Comparison of ENCODE assay signal across 20 cellular contexts in genomic region chr10:60456053-60456452, GRCh38.
A peak's percentile ranks its signal among the peaks of the same experiment; 100 is the strongest.
DNase-seq lines count a peak whose midpoint lies in the region; ATAC-seq, FAIRE-seq and TF ChIP-seq lines count a peak whose summit lies in the region.
"Had no signal": no experiment of that assay in that cellular context is flagged by ENCODE, and none has a peak within 500 bp of the region (broad histone marks: within the 10 kb centered on the region; RNA-seq: fewer than 3 reads in every experiment).

No MANE protein-coding gene starts in this region.

- H3K36me3 Mint-ChIP-seq in HFFc6 (ENCODE audit: low read depth) = no peaks in the 10 kb centered on the region

- H3K9me3 ChIP-seq in BE2C = no peaks in the 10 kb centered on the region
- no peaks in the 10 kb centered on the region for H3K9me3 ChIP-seq in K562 (replicated peaks; ENCODE audit: control insufficient read depth, insufficient read depth, low read depth, low read length)
- H3K9me3 ChIP-seq in aorta (ENCODE audit: control insufficient read depth, low read length) = no peaks in the 10 kb centered on the region
- H3K9me3 ChIP-seq: left ventricle myocardium inferior, Peyer's patch had no signal

- H3K4me1 ChIP-seq in BE2C (no peaks in the 10 kb centered on the region; the same call in 1 of the 2 replicates), K562 (replicated peaks in 1 of 2; ENCODE audit: control insufficient read depth in 2 of 2, insufficient read depth in 2 of 2, low read length in 2 of 2) (no peaks in the 10 kb centered on the region), aorta (ENCODE audit: control insufficient read depth in 1 of 2, insufficient read depth in 2 of 2, low read length in 2 of 2) (no peaks in the 10 kb centered on the region)
- H3K4me1 ChIP-seq: Peyer's patch had no signal

- BruUV-seq in K562 (replicated peaks; lab: Mats Ljungman, UMichigan) = no TSS peak

- 1% methylated on average over 4 of the region's 4 CpGs for WGBS in K562 (ENCODE audit: insufficient coverage, low coverage, missing lambda C conversion rate)
- WGBS in aorta, 2 donors = 89 to 90% methylated on average over 4 of the region's 4 CpGs

- H3K9ac ChIP-seq in K562 (ENCODE audit: insufficient read depth in 1 of 2, low read depth in 2 of 2, low read length in 2 of 2) = no peak overlapping the region
- H3K9ac ChIP-seq: KMS-11 had no signal

- H3K27me3 Mint-ChIP-seq in HFFc6 (ENCODE audit: insufficient read depth) = peaks cover 4% of the 10 kb centered on the region

- no peaks in the 10 kb centered on the region for H3K79me2 ChIP-seq in K562 (ENCODE audit: control insufficient read depth, insufficient read depth, low read length)

- H3K36me3 ChIP-seq in BE2C (no peaks in the 10 kb centered on the region), K562 (ENCODE audit: control insufficient read depth, insufficient read depth, low read length) (no peaks in the 10 kb centered on the region), aorta (ENCODE audit: control insufficient read depth in 1 of 2, insufficient read depth in 2 of 2, low read length in 1 of 2) (no peaks in the 10 kb centered on the region)
- H3K36me3 ChIP-seq: left ventricle myocardium inferior, Peyer's patch had no signal

- DNase-seq in BE2C = no peak
- peak; percentile 18 for DNase-seq in HFFc6
- DNase-seq in K562 (ENCODE audit: extremely low read depth in 1 of 4, low spot score in 3 of 4) = peak in 2 of 4 experiments; percentile 27 to 34
- DNase-seq in iPS-NIHi7 (ENCODE audit: extremely low spot score) = peak; percentile 71
- DNase-seq in GM10266 (ENCODE audit: extremely low spot score) = no peak
- DNase-seq in coronary artery (ENCODE audit: low spot score) = no peak
- no peak for DNase-seq in aorta
- DNase-seq: activated CD4-positive, alpha-beta T cell treated with anti-CD3 and anti-CD28 coated beads, Interleukin-2, amount 50 U/mL, for 48 hours; activated T-cell treated with anti-CD3 and anti-CD28 coated beads, Interleukin-2, amount 50 U/mL, for 1 hour; left ventricle myocardium inferior; NCI-H1105 treated with DMSO at 0.1 percent for 48 hours; occipital lobe; Peyer's patch; stimulated activated CD4-positive, alpha-beta T cell treated with anti-CD3 and anti-CD28 coated beads, Interleukin-2, amount 100 ng/mL, for 24 hours had no signal

- TF ChIP-seq POLR2A in K562 (conservative IDR thresholded peaks at IDR 0.05) = no peak

- peak in 1 of 2 experiments; percentile 48; a peak in 2 of 4 replicates for TF ChIP-seq RAD21 in K562 (CRISPR knock-in tag; conservative IDR thresholded peaks at IDR 0.05 in 1 of 2, IDR thresholded peaks at IDR 0.05 in 1 of 2)

- intact Hi-C loops in K562 (cut with micrococcal nuclease) = loop anchor here (5.0 kb wide), 1 partner anchor 311 kb away; no protein-coding TSS in a partner anchor
- intact Hi-C loops in aorta (cut with DNase I) = no loop called here

- H3K9me1 ChIP-seq in K562 (ENCODE audit: control insufficient read depth, insufficient read depth, low read length) = no peaks in the 10 kb centered on the region

- TF ChIP-seq CTCF in BE2C (IDR thresholded peaks at IDR 0.05; ENCODE audit: low read depth, low read length) (peak; percentile 7; the same call in 1 of the 2 replicates), HFFc6 (IDR thresholded peaks at IDR 0.05) (peak; percentile 64), K562 (IDR thresholded peaks at IDR 0.05 in 2 of 3, conservative IDR thresholded peaks at IDR 0.05 in 1 of 3; ENCODE audit: insufficient read depth in 2 of 3, low read depth in 1 of 3, low read length in 3 of 3) (peak; percentile 35 to 53 (median 49)), GM10266 (IDR thresholded peaks at IDR 0.05; ENCODE audit: control insufficient read depth, insufficient read depth, low read depth, missing control alignments) (no peak), coronary artery (IDR thresholded peaks at IDR 0.05) (no peak)

- H3K4me3 Mint-ChIP-seq in HFFc6 = no peak overlapping the region

- H4K20me1 ChIP-seq in K562 (replicated peaks; ENCODE audit: control insufficient read depth, insufficient read depth, low read length) = no peaks in the 10 kb centered on the region

- H2AFZ ChIP-seq in K562 (ENCODE audit: low read depth, low read length) = no peak overlapping the region; the same call in 1 of the 2 replicates

- H3K4me1 Mint-ChIP-seq in HFFc6 (ENCODE audit: low read depth) = peaks cover 13% of the 10 kb centered on the region

- POLR2A ChIA-PET in K562 (lab: Yijun Ruan, JAX) = no interaction called here

- CTCF ChIA-PET in K562 (lab: Yijun Ruan, JAX; ENCODE audit: low intra/inter-chr PET ratio) = no interaction called here

- H3K9me3 Mint-ChIP-seq in HFFc6 = no peaks in the 10 kb centered on the region

- H3K4me3 ChIP-seq in BE2C (ENCODE audit: low read depth, low read length) (no peak overlapping the region), K562 (no peak overlapping the region), coronary artery (no peak overlapping the region), aorta (ENCODE audit: low read length in 2 of 2) (no peak overlapping the region)
- H3K4me3 ChIP-seq: left ventricle myocardium inferior, Peyer's patch had no signal

- no peak overlapping the region for H3K27ac ChIP-seq in K562 (ENCODE audit: extremely low read depth, low read depth, low read length)
- H3K27ac ChIP-seq in coronary artery = no peak overlapping the region
- H3K27ac ChIP-seq in aorta (ENCODE audit: low read depth in 1 of 2, low read length in 2 of 2) = no peak overlapping the region
- H3K27ac ChIP-seq: KMS-11, left ventricle myocardium inferior, Peyer's patch had no signal

- in situ Hi-C loops in K562 (cut with MboI) = loop anchor here (10.0 kb wide), 1 partner anchor 299 kb away; no protein-coding TSS in a partner anchor

- no peak overlapping the region for H3K4me2 ChIP-seq in K562 (ENCODE audit: insufficient read depth, low read length)
- H3K4me2 ChIP-seq: KMS-11 had no signal

- FAIRE-seq in K562 (lab: Jason Lieb, UNC) = no peak
- FAIRE-seq: frontal cortex, GM12892 had no signal

- ATAC-seq in K562 = peak; percentile 64; the same call in 1 of the 3 replicates
- no peak for ATAC-seq in aorta (ENCODE audit: low FRiP score)
- no peak for ATAC-seq in HG02970 (IDR thresholded peaks at IDR 0.05; ENCODE audit: low FRiP score, unreplicated experiment)
- ATAC-seq: sciatic nerve had no signal

- no peak for TF ChIP-seq EP300 in K562 (IDR thresholded peaks at IDR 0.05; ENCODE audit: low read length)

- H3K27me3 ChIP-seq in BE2C (no peaks in the 10 kb centered on the region), K562 (ENCODE audit: control insufficient read depth in 2 of 2, insufficient read depth in 2 of 2, low read length in 2 of 2) (peaks cover 6 to 11% of the 10 kb centered on the region in 2 experiments), aorta (ENCODE audit: control insufficient read depth in 1 of 2, insufficient read depth in 2 of 2, low read length in 1 of 2) (no peaks in the 10 kb centered on the region)
- H3K27me3 ChIP-seq: Peyer's patch had no signal

- H3K27ac Mint-ChIP-seq in HFFc6 = no peak overlapping the region
- H3K27ac Mint-ChIP-seq: activated naive CD4-positive, alpha-beta T cell treated with anti-CD3 and anti-CD28 coated beads, Interleukin-2, amount 50 U/mL, for 72 hours had no signal

TF ChIP-seq in K562, 482 proteins besides CTCF, POLR2A, EP300 and RAD21:
- TF ChIP-seq FOSL1 (tag; conservative IDR thresholded peaks at IDR 0.05) (peak; percentile 72), CTCFL (IDR thresholded peaks at IDR 0.05; ENCODE audit: borderline replicate concordance, insufficient read depth, low read depth, low read length, poor library complexity, severe bottlenecking) (peak; percentile 52), TAL1 (IDR thresholded peaks at IDR 0.05) (no peak), MCM5 (IDR thresholded peaks at IDR 0.05; ENCODE audit: low read depth) (no peak)

Comparison
In these comparisons a context has a peak if more than half of its experiments do, and no peak if none do; other contexts are left out.
1. DNase-seq: peak in HFFc6 (single experiment) and iPS-NIHi7 (single experiment); none in BE2C (single experiment), GM10266 (single experiment), coronary artery (single experiment) and aorta (0 of 2).
2. CTCF ChIP-seq: peak in BE2C (single experiment), HFFc6 (single experiment) and K562 (3 of 3); none in GM10266 (single experiment) and coronary artery (single experiment).